8 cellular contexts compared by ENCODE assay signal in the genomic region with DNA sequence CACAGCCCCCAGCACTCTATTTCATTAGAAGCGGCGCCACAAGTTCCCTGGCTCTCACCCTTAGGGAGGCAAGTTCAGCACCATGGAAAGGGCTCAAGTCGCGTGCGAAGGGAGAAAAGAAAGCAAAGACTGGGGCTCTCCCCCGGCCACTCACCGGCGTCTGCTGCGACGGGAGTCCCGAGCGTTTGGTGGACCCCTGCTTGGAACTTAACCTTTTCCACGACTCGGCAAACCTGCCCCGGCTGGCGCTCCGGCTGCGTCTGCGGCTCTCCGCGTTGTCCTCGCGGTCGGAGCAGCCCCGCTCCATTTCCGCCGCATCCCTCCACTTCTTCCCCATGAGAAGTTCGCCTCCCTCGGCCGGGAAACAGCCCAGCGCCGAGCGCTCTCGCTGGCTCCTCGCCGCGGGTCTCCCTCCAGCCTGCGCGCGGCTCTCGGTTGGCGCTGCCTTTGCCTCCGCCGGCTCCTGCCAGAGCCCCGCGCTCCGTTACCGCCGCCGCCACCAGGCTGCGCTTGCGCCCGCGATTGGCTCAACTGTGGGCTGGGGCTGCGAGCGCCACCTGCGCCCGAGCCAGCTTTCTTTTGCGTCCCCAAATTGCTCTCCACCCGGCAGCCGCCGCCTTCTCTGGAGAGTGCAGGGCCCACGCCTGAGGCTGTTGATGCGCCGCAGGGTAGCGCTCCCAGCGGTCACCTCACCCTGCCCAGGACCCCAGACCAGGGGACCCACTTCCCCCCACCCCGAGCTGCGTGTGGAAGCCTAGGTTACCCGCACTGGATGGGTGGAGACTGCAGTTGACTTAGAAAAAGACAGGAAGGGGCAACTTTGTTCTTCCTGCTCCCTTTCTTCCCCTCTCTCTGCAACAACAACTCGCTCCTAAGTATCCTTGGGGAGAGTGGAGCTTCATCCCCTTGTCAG.
DNase-seq lines count a peak whose midpoint lies in the region; ATAC-seq and TF ChIP-seq lines count a peak whose summit lies in the region.

No MANE protein-coding gene starts in this region.

- H3K4me3 ChIP-seq in dorsolateral prefrontal cortex = peak overlapping the region; percentile 20 to 75 (median 58)
- H3K4me3 ChIP-seq in lower leg skin (ENCODE audit: low read depth, poor library complexity, severe bottlenecking) = peak overlapping the region; percentile 24

- peak; percentile 13 for DNase-seq in GDM1 (lab: John Stamatoyannopoulos, UW)
- peak; percentile 23 for DNase-seq in HS-5 (ENCODE audit: low read depth)
- peak; percentile 27 to 89 (median 60) for DNase-seq in dorsolateral prefrontal cortex
- DNase-seq in lower leg skin (ENCODE audit: low spot score in 2 of 2) = peak in 1 of 2 donors; percentile 86
- peak; percentile 7 for DNase-seq in stimulated activated CD8-positive, alpha-beta memory T cell treated with anti-CD3 and anti-CD28 coated beads, Interleukin-4, amount 100 ng/mL, for 24 hours (ENCODE audit: low read depth)
- DNase-seq in SIG-M5 treated with dmso at 0.1 percent for 504 hours (lab: John Stamatoyannopoulos, UW; ENCODE audit: unreplicated experiment) = no peak

- WGBS in lower leg skin, 2 donors = 2 to 4% methylated on average over 66 to 70 of the region's 71 CpGs

- peak; percentile 80 for ATAC-seq in GM21390 (IDR thresholded peaks at IDR 0.05; ENCODE audit: unreplicated experiment)
- ATAC-seq in SK-N-SH treated with all-trans-retinoic acid at 6 μM for 48 hours = peak; percentile 98

- intact Hi-C loops in dorsolateral prefrontal cortex (cut with DNase I) = no loop called here
- intact Hi-C loops in lower leg skin (cut with DNase I; ENCODE audit: low total_unique reads) = no loop called here

- peaks cover 0 to 60% (median 9%) of the 10 kb centered on the region in 45 donors for H3K27me3 ChIP-seq in dorsolateral prefrontal cortex

- TF ChIP-seq CTCF in dorsolateral prefrontal cortex (IDR thresholded peaks at IDR 0.05 in 54 of 56, conservative IDR thresholded peaks at IDR 0.05 in 2 of 56; ENCODE audit: low read depth in 1 of 56, partially characterized antibody in 56 of 56) = peak in 26 of 56 donors; percentile 11 to 52 (median 26)
- no peak for TF ChIP-seq CTCF in lower leg skin (IDR thresholded peaks at IDR 0.05)

- peak overlapping the region in 1 of 59 donors; percentile 38 for H3K27ac ChIP-seq in dorsolateral prefrontal cortex

- no peak for TF ChIP-seq POLR2A in lower leg skin (IDR thresholded peaks at IDR 0.05)

TF ChIP-seq in SK-N-SH treated with all-trans-retinoic acid at 6 μM for 48 hours, 23 proteins besides CTCF, POLR2A, EP300 and RAD21:
- TF ChIP-seq CSDC2 (CRISPR knock-in tag; IDR thresholded peaks at IDR 0.05) (no peak), ESRRG (CRISPR knock-in tag; IDR thresholded peaks at IDR 0.05) (no peak), BACH2 (CRISPR knock-in tag; IDR thresholded peaks at IDR 0.05; ENCODE audit: borderline replicate concordance) (no peak), ZNF565 (CRISPR knock-in tag; conservative IDR thresholded peaks at IDR 0.05; ENCODE audit: low read depth) (no peak), ZFP3 (CRISPR knock-in tag; IDR thresholded peaks at IDR 0.05) (no peak)
- TF ChIP-seq, protein P1, sequence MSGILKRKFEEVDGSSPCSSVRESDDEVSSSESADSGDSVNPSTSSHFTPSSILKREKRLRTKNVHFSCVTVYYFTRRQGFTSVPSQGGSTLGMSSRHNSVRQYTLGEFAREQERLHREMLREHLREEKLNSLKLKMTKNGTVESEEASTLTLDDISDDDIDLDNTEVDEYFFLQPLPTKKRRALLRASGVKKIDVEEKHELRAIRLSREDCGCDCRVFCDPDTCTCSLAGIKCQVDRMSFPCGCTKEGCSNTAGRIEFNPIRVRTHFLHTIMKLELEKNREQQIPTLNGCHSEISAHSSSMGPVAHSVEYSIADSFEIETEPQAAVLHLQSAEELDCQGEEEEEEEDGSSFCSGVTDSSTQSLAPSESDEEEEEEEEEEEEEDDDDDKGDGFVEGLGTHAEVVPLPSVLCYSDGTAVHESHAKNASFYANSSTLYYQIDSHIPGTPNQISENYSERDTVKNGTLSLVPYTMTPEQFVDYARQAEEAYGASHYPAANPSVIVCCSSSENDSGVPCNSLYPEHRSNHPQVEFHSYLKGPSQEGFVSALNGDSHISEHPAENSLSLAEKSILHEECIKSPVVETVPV (CRISPR knock-in tag; IDR thresholded peaks at IDR 0.05) = no peak
- TF ChIP-seq, protein P2, sequence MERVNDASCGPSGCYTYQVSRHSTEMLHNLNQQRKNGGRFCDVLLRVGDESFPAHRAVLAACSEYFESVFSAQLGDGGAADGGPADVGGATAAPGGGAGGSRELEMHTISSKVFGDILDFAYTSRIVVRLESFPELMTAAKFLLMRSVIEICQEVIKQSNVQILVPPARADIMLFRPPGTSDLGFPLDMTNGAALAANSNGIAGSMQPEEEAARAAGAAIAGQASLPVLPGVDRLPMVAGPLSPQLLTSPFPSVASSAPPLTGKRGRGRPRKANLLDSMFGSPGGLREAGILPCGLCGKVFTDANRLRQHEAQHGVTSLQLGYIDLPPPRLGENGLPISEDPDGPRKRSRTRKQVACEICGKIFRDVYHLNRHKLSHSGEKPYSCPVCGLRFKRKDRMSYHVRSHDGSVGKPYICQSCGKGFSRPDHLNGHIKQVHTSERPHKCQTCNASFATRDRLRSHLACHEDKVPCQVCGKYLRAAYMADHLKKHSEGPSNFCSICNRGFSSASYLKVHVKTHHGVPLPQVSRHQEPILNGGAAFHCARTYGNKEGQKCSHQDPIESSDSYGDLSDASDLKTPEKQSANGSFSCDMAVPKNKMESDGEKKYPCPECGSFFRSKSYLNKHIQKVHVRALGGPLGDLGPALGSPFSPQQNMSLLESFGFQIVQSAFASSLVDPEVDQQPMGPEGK (CRISPR knock-in tag; IDR thresholded peaks at IDR 0.05; ENCODE audit: borderline replicate concordance) = no peak
